In genomic region chr20:3932277-3933073, GRCh38 we compare ENCODE assay signal across 1 cellular context.
TF ChIP-seq lines count a peak whose summit lies in the region.

No MANE protein-coding gene starts in this region.

TF ChIP-seq in A549, 52 proteins besides CTCF, POLR2A, EP300 and RAD21 (continued from another document):
- TF ChIP-seq, protein P1, sequence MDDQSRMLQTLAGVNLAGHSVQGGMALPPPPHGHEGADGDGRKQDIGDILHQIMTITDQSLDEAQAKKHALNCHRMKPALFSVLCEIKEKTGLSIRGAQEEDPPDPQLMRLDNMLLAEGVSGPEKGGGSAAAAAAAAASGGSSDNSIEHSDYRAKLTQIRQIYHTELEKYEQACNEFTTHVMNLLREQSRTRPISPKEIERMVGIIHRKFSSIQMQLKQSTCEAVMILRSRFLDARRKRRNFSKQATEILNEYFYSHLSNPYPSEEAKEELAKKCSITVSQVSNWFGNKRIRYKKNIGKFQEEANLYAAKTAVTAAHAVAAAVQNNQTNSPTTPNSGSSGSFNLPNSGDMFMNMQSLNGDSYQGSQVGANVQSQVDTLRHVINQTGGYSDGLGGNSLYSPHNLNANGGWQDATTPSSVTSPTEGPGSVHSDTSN (IDR thresholded peaks at IDR 0.05), result no peak
- TF ChIP-seq CBX8 (IDR thresholded peaks at IDR 0.05), result no peak
